In the genomic region with DNA sequence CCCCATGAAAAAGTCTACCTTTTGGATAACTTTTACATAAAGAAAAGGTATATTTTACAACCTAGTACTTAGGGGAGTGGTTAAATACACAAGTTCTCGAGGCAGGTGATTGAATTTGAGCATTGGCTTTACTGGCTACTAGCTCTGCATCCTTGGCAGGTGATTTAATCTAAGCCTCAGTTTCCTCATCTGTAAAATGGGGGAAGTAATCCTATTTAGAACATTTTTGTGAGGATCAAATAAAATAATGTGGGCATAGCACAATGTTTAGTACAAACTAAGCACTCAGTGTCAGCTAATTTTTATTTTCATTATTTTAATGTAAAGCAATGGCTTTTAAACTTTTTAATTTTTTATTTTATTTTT, we compare ENCODE assay signal across 26 cellular contexts.
"Had no signal": no experiment of that assay in that cellular context is flagged by ENCODE, and none has a peak within 500 bp of the region (broad histone marks: within the 10 kb centered on the region; RNA-seq: fewer than 3 reads in every experiment).

No MANE protein-coding gene starts in this region.

- H3K27me3 ChIP-seq: Peyer's patch, SJCRH30 had no signal

- H3K9me3 Mint-ChIP-seq: activated B cell treated with CpG ODN at 0.5 μM for 24 hours; activated CD4-positive, alpha-beta T cell treated with anti-CD3 and anti-CD28 coated beads, Interleukin-2, amount 10 ng/mL, durations not matched to agents 24 days and 14 days; activated naive CD4-positive, alpha-beta T cell treated with anti-CD3 and anti-CD28 coated beads, Interleukin-2, amount 50 U/mL, for 24 hours; activated T-cell treated with anti-CD3 and anti-CD28 coated beads, Interleukin-2, amount 50 U/mL, for 24 hours; activated T-helper 1 cell treated with anti-CD3 and anti-CD28 coated beads, Interleukin-12 subunit alpha, Interleukin-12 subunit beta, Interleukin-2, Interleukin-4 antibody, amounts not matched to agents 30 ng/mL and 10 ng/mL and 1 ng/mL, durations not matched to agents 14 hours and 24 hours and 36 hours had no signal

- ATAC-seq: activated CD8-positive, alpha-beta memory T cell treated with anti-CD3 and anti-CD28 coated beads, Interleukin-2, amount 10 ng/mL, durations not matched to agents 7 days and 5 days; T-helper 17 cell had no signal

- H3K4me3 ChIP-seq: Peyer's patch, SJCRH30 had no signal

- DNase-seq: activated B cell treated with CpG ODN at 0.5 μM for 24 hours; activated CD4-positive, alpha-beta T cell treated with anti-CD3 and anti-CD28 coated beads for 1 hour; activated CD4-positive, alpha-beta T cell treated with anti-CD3 and anti-CD28 coated beads, Interleukin-2, amount 10 ng/mL, durations not matched to agents 24 days and 14 days; activated CD4-positive, alpha-beta T cell treated with anti-CD3 and anti-CD28 coated beads, Interleukin-2, amount 50 U/mL, for 48 hours; activated CD8-positive, alpha-beta memory T cell treated with anti-CD3 and anti-CD28 coated beads, Interleukin-2, amount 10 ng/mL, durations not matched to agents 7 days and 5 days; activated effector memory CD4-positive, alpha-beta T cell treated with Interleukin-2 at 50 U/mL for 16 hours; activated naive CD4-positive, alpha-beta T cell; activated T-cell treated with anti-CD3 and anti-CD28 coated beads, Interleukin-2, amount 50 U/mL, for 24 hours; aorta; central memory CD4-positive, alpha-beta T cell; Kasumi-1; NCI-H1105 treated with DMSO at 0.1 percent for 48 hours; NCI-H1436 treated with DMSO at 0.1 percent for 48 hours; NCI-H187; NCI-H2081 treated with DMSO at 0.1 percent for 48 hours; NCI-H446; NCI-H524; Peyer's patch; Right ventricle myocardium superior; SJCRH30; T-helper 17 cell; T-helper 9 cell had no signal

- H3K9me3 ChIP-seq: Peyer's patch, SJCRH30 had no signal

- H3K4me3 Mint-ChIP-seq: activated B cell treated with CpG ODN at 0.5 μM for 24 hours; activated CD4-positive, alpha-beta T cell treated with anti-CD3 and anti-CD28 coated beads, Interleukin-2, amount 10 ng/mL, durations not matched to agents 24 days and 14 days; activated CD8-positive, alpha-beta memory T cell treated with anti-CD3 and anti-CD28 coated beads, Interleukin-2, amount 10 ng/mL, durations not matched to agents 7 days and 5 days; activated naive CD4-positive, alpha-beta T cell treated with anti-CD3 and anti-CD28 coated beads, Interleukin-2, amount 50 U/mL, for 24 hours; activated T-cell treated with anti-CD3 and anti-CD28 coated beads, Interleukin-2, amount 50 U/mL, for 24 hours; activated T-helper 1 cell treated with anti-CD3 and anti-CD28 coated beads, Interleukin-12 subunit alpha, Interleukin-12 subunit beta, Interleukin-2, Interleukin-4 antibody, amounts not matched to agents 30 ng/mL and 10 ng/mL and 1 ng/mL, durations not matched to agents 14 hours and 24 hours and 36 hours; T-helper 17 cell had no signal

- H3K27ac ChIP-seq: Peyer's patch, RWPE1, SJCRH30 had no signal

- H3K36me3 Mint-ChIP-seq: activated CD8-positive, alpha-beta memory T cell treated with anti-CD3 and anti-CD28 coated beads, Interleukin-2, amount 10 ng/mL, durations not matched to agents 7 days and 5 days; activated naive CD4-positive, alpha-beta T cell treated with anti-CD3 and anti-CD28 coated beads, Interleukin-2, amount 50 U/mL, for 24 hours had no signal

- H3K36me3 ChIP-seq: Peyer's patch, SJCRH30 had no signal

- FAIRE-seq: bronchial epithelial cell had no signal

- H3K4me1 ChIP-seq: SJCRH30 had no signal

- H3K27ac Mint-ChIP-seq: activated B cell treated with CpG ODN at 0.5 μM for 24 hours; activated CD4-positive, alpha-beta T cell treated with anti-CD3 and anti-CD28 coated beads, Interleukin-2, amount 10 ng/mL, durations not matched to agents 24 days and 14 days; activated CD8-positive, alpha-beta memory T cell treated with anti-CD3 and anti-CD28 coated beads, Interleukin-2, amount 10 ng/mL, durations not matched to agents 7 days and 5 days; activated naive CD4-positive, alpha-beta T cell treated with anti-CD3 and anti-CD28 coated beads, Interleukin-2, amount 50 U/mL, for 24 hours; activated T-cell treated with anti-CD3 and anti-CD28 coated beads, Interleukin-2, amount 50 U/mL, for 24 hours; activated T-helper 1 cell treated with anti-CD3 and anti-CD28 coated beads, Interleukin-12 subunit alpha, Interleukin-12 subunit beta, Interleukin-2, Interleukin-4 antibody, amounts not matched to agents 30 ng/mL and 10 ng/mL and 1 ng/mL, durations not matched to agents 14 hours and 24 hours and 36 hours; T-helper 17 cell had no signal
